9 cellular contexts compared by ENCODE assay signal in the genomic region with DNA sequence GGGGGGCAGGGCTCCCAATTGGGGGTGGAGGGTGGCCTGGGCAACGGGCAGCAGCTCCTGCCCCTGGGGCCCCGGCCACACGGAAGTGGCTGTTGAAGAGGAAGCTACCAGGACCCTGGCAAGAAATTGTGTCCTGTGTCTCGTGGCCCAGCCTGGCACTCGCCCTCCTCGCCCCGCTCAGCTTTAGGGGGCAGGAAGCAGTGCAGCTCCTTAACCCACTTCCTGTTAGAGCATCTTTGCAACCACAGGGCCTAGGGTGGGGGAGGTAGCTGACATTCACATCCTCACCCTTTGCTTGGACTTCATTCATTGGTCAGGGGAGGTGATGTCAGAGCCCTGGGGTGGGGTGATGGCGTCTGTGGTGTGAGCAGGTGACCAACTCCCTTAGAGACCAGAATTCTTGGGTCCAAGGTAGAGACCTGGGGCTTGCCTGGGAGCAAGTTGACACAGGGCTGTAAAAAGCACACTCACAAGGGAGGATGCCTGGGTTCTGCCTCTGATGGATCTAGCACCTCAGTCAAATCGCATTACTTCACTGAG. TPM values are rescaled to one million over a fixed set of nuclear protein-coding genes. Genes with fewer than 3 reads are reported as not detected.
DNase-seq lines count a peak whose midpoint lies in the region; ATAC-seq and TF ChIP-seq lines count a peak whose summit lies in the region.
"Had no signal": no experiment of that assay in that cellular context is flagged by ENCODE, and none has a peak within 500 bp of the region (broad histone marks: within the 10 kb centered on the region; RNA-seq: fewer than 3 reads in every experiment).

A gene with protein sequence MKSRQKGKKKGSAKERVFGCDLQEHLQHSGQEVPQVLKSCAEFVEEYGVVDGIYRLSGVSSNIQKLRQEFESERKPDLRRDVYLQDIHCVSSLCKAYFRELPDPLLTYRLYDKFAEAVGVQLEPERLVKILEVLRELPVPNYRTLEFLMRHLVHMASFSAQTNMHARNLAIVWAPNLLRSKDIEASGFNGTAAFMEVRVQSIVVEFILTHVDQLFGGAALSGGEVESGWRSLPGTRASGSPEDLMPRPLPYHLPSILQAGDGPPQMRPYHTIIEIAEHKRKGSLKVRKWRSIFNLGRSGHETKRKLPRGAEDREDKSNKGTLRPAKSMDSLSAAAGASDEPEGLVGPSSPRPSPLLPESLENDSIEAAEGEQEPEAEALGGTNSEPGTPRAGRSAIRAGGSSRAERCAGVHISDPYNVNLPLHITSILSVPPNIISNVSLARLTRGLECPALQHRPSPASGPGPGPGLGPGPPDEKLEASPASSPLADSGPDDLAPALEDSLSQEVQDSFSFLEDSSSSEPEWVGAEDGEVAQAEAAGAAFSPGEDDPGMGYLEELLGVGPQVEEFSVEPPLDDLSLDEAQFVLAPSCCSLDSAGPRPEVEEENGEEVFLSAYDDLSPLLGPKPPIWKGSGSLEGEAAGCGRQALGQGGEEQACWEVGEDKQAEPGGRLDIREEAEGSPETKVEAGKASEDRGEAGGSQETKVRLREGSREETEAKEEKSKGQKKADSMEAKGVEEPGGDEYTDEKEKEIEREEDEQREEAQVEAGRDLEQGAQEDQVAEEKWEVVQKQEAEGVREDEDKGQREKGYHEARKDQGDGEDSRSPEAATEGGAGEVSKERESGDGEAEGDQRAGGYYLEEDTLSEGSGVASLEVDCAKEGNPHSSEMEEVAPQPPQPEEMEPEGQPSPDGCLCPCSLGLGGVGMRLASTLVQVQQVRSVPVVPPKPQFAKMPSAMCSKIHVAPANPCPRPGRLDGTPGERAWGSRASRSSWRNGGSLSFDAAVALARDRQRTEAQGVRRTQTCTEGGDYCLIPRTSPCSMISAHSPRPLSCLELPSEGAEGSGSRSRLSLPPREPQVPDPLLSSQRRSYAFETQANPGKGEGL (minus strand): TSS at position 161 of the 540 bp plus-strand sequence. CDS start 267 bp downstream, outside the sequence.

- H3K36me3 ChIP-seq in SU-DHL-6 (ENCODE audit: low read length), result no peaks in the 10 kb centered on the region

- DNase-seq in activated naive CD4-positive, alpha-beta T cell treated with anti-CD3 and anti-CD28 coated beads, Interleukin-2, amount 10 ng/mL, durations not matched to agents 7 days and 5 days, result peak; percentile 94
- DNase-seq in stimulated activated CD8-positive, alpha-beta memory T cell treated with anti-CD3 and anti-CD28 coated beads, Interleukin-7, amount 100 ng/mL, for 48 hours (ENCODE audit: extremely low read depth in 1 of 2, low read depth in 1 of 2), result peak; percentile 72 to 91
- DNase-seq in HK-2 (ENCODE audit: unreplicated experiment), result no peak
- DNase-seq in iPS-NIHi11 (ENCODE audit: low spot score), result no peak

- H3K9me3 ChIP-seq in SU-DHL-6 (ENCODE audit: insufficient read depth, low read length), result no peaks in the 10 kb centered on the region
- H3K9me3 ChIP-seq in mononuclear cell (ENCODE audit: low read depth, low read length), result no peaks in the 10 kb centered on the region

- peak within 1 kb of the TSS; percentile 83 for H3K27ac ChIP-seq in SU-DHL-6 (ENCODE audit: low read depth, low read length)

- H3F3A ChIP-seq in SU-DHL-6 (ENCODE audit: insufficient read depth), result peaks cover 14% of the 10 kb centered on the region; the same call in 1 of the 2 replicates

- H3K79me2 ChIP-seq in SU-DHL-6 (ENCODE audit: insufficient read depth, low read length), result peaks cover 40% of the 10 kb centered on the region

- peak within 1 kb of the TSS; percentile 79 for H3K4me3 ChIP-seq in SU-DHL-6 (ENCODE audit: insufficient read depth, low read length, poor library complexity, severe bottlenecking)
- peak within 1 kb of the TSS; percentile 94 for H3K4me3 ChIP-seq in mononuclear cell (ENCODE audit: low read length)

- peaks cover 57% of the 10 kb centered on the region for H3K4me1 ChIP-seq in mononuclear cell (ENCODE audit: insufficient read depth, low read length)

- H3K4me3 Mint-ChIP-seq in activated naive CD4-positive, alpha-beta T cell treated with anti-CD3 and anti-CD28 coated beads, Interleukin-2, amount 10 ng/mL, durations not matched to agents 7 days and 5 days, result peak within 1 kb of the TSS; percentile 97

- H3K4me2 ChIP-seq in SU-DHL-6 (ENCODE audit: low read depth, low read length, poor library complexity, severe bottlenecking), result peak within 1 kb of the TSS; percentile 77

- no peaks in the 10 kb centered on the region for H3K9me2 ChIP-seq in SU-DHL-6 (replicated peaks; ENCODE audit: insufficient read depth, low read length)

- peak within 1 kb of the TSS; percentile 99 for H3K27ac Mint-ChIP-seq in activated naive CD4-positive, alpha-beta T cell treated with anti-CD3 and anti-CD28 coated beads, Interleukin-2, amount 10 ng/mL, durations not matched to agents 7 days and 5 days

- ATAC-seq in GM18517 (IDR thresholded peaks at IDR 0.05; ENCODE audit: unreplicated experiment) (peak; percentile 83), HG02970 (IDR thresholded peaks at IDR 0.05; ENCODE audit: low FRiP score, unreplicated experiment) (peak; percentile 65)

- peaks cover 31% of the 10 kb centered on the region for H3K36me3 Mint-ChIP-seq in activated naive CD4-positive, alpha-beta T cell treated with anti-CD3 and anti-CD28 coated beads, Interleukin-2, amount 10 ng/mL, durations not matched to agents 7 days and 5 days

- TF ChIP-seq CTCF in SU-DHL-6 (IDR thresholded peaks at IDR 0.05; ENCODE audit: insufficient read depth, low read length, poor library complexity, severe bottlenecking), result no peak

- H4K20me1 ChIP-seq in SU-DHL-6 (ENCODE audit: low read depth, low read length), result no peaks in the 10 kb centered on the region

- peak within 1 kb of the TSS; percentile 93 for H3K9ac ChIP-seq in SU-DHL-6 (ENCODE audit: low read length)

- H3K9me3 Mint-ChIP-seq in activated naive CD4-positive, alpha-beta T cell treated with anti-CD3 and anti-CD28 coated beads, Interleukin-2, amount 10 ng/mL, durations not matched to agents 7 days and 5 days, result no peaks in the 10 kb centered on the region

- peaks cover 64% of the 10 kb centered on the region for H3K4me1 Mint-ChIP-seq in activated naive CD4-positive, alpha-beta T cell treated with anti-CD3 and anti-CD28 coated beads, Interleukin-2, amount 10 ng/mL, durations not matched to agents 7 days and 5 days

- H3K27me3 ChIP-seq in SU-DHL-6 (ENCODE audit: low read length), result no peaks in the 10 kb centered on the region
- H3K27me3 ChIP-seq in mononuclear cell (ENCODE audit: insufficient read depth, low read length), result no peaks in the 10 kb centered on the region

- CTCF ChIA-PET in activated naive CD4-positive, alpha-beta T cell treated with anti-CD3 and anti-CD28 coated beads, Interleukin-2, amount 10 ng/mL, durations not matched to agents 7 days and 5 days (lab: Charles Lee), result interaction anchor here (0.9 to 8.3 kb wide), 14 partner anchors 11 to 113 kb away, joined by 3 to 196 read pairs (median 4); a partner anchor contains a TSS

- H2AFZ ChIP-seq in SU-DHL-6 (ENCODE audit: low read depth, low read length, severe bottlenecking), result peak within 1 kb of the TSS; percentile 55

- H3K27me3 Mint-ChIP-seq in activated naive CD4-positive, alpha-beta T cell treated with anti-CD3 and anti-CD28 coated beads, Interleukin-2, amount 10 ng/mL, durations not matched to agents 7 days and 5 days, result no peaks in the 10 kb centered on the region

RNA-seq across cellular contexts. Expression of the gene that starts here (rescaled TPM):
- 60.3 TPM for total RNA-seq in mononuclear cell
- total RNA-seq: renal cortical epithelial cell had no signal

Comparison
In these comparisons a context has a peak if more than half of its experiments do, and no peak if none do; other contexts are left out.
1. DNase-seq: peak in activated naive CD4-positive, alpha-beta T cell treated with anti-CD3 and anti-CD28 coated beads, Interleukin-2, amount 10 ng/mL, durations not matched to agents 7 days and 5 days (single experiment) and stimulated activated CD8-positive, alpha-beta memory T cell treated with anti-CD3 and anti-CD28 coated beads, Interleukin-7, amount 100 ng/mL, for 48 hours (2 of 2); none in HK-2 (single experiment) and iPS-NIHi11 (single experiment).